Comparison of ENCODE assay signal across 9 cellular contexts in the genomic region with DNA sequence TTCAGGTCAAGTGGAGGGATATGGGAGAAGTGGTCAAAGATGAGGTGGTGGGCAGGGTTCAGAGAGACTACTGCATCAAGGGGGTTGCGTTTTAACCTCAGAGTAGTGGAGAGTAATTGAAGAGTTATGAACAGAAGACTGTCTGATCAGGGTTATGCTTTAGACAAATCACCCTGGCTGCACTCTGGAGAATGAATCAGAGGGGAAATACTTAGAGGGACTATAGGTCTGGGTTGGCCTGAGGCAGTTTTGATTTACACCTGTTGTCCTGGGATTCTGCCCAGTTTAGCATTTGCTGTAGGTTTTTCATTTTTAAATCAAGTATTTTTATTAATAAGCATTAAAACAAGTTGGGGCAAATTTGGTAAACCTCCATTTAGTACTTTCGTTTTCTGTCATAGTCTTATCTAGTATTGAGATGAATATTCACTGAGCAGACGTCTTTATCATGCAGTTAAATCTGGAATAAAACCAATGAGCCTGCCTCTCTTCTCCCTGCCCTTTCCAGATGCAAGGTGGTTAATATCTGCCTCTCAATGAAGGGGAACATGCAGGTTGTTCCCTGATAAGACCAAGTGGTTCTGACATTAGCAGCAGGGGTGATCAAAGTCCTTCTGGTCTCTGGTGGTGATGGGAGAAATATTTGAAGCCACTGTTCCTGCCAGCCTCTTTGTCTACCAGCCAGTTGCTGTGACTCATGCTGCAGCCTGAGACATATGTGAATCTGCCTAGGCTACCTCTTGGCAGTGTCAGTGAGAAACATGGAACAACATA.
DNase-seq lines count a peak whose midpoint lies in the region; ATAC-seq and TF ChIP-seq lines count a peak whose summit lies in the region.
"Had no signal": no experiment of that assay in that cellular context is flagged by ENCODE, and none has a peak within 500 bp of the region (broad histone marks: within the 10 kb centered on the region; RNA-seq: fewer than 3 reads in every experiment).

No MANE protein-coding gene starts in this region.

- CTCF ChIA-PET in CD4-positive, alpha-beta memory T cell (lab: Charles Lee; ENCODE audit: partially characterized antibody) = no interaction called here

- 24 to 49% methylated on average over 3 of the region's 3 CpGs for WGBS in aorta, 2 donors

- intact Hi-C loops in CD4-positive, alpha-beta memory T cell (cut with micrococcal nuclease) = no loop called here
- intact Hi-C loops in aorta (cut with DNase I) = no loop called here

- no peak overlapping the region for H2AFZ ChIP-seq in GM23338

- H3F3A ChIP-seq in GM23338 (replicated peaks; ENCODE audit: low read depth) = no peaks in the 10 kb centered on the region

- peaks cover 16 to 25% (median 19%) of the 10 kb centered on the region in 4 donors for H3K4me1 Mint-ChIP-seq in CD4-positive, alpha-beta memory T cell
- H3K4me1 Mint-ChIP-seq in central memory CD8-positive, alpha-beta T cell = peaks cover 15% of the 10 kb centered on the region
- no peaks in the 10 kb centered on the region for H3K4me1 Mint-ChIP-seq in GM23338

- no peaks in the 10 kb centered on the region for H3K36me3 Mint-ChIP-seq in CD4-positive, alpha-beta memory T cell
- H3K36me3 Mint-ChIP-seq in central memory CD8-positive, alpha-beta T cell (ENCODE audit: insufficient read depth) = no peaks in the 10 kb centered on the region
- H3K36me3 Mint-ChIP-seq in GM23338 (ENCODE audit: low read depth) = no peaks in the 10 kb centered on the region

- H3K9me3 ChIP-seq in CD4-positive, alpha-beta memory T cell (ENCODE audit: control insufficient read depth in 1 of 2, low read length in 2 of 2) = no peaks in the 10 kb centered on the region
- H3K9me3 ChIP-seq in aorta (ENCODE audit: control insufficient read depth, low read length) = no peaks in the 10 kb centered on the region
- H3K9me3 ChIP-seq: Peyer's patch had no signal

- H3K9me3 Mint-ChIP-seq in CD4-positive, alpha-beta memory T cell = peaks cover 0 to 4% (median 0%) of the 10 kb centered on the region in 8 donors
- H3K9me3 Mint-ChIP-seq in central memory CD8-positive, alpha-beta T cell = no peaks in the 10 kb centered on the region
- no peaks in the 10 kb centered on the region for H3K9me3 Mint-ChIP-seq in GM23338

- POLR2A ChIA-PET in CD4-positive, alpha-beta memory T cell (lab: Charles Lee; ENCODE audit: partially characterized antibody) = no interaction called here

- no peaks in the 10 kb centered on the region for H4K20me1 ChIP-seq in GM23338 (replicated peaks; ENCODE audit: insufficient read depth)

- no peak overlapping the region for H3K27ac ChIP-seq in CD4-positive, alpha-beta memory T cell (ENCODE audit: low read depth, low read length)
- H3K27ac ChIP-seq in aorta (ENCODE audit: low read depth in 1 of 2, low read length in 2 of 2) (no peak overlapping the region), GM23338 (ENCODE audit: low read depth) (no peak overlapping the region)

- H3K27me3 ChIP-seq in CD4-positive, alpha-beta memory T cell (ENCODE audit: insufficient read depth, low read length) = no peaks in the 10 kb centered on the region
- no peaks in the 10 kb centered on the region for H3K27me3 ChIP-seq in aorta (ENCODE audit: control insufficient read depth in 1 of 2, insufficient read depth in 2 of 2, low read length in 1 of 2)
- H3K27me3 ChIP-seq in GM23338 (ENCODE audit: insufficient read depth) = no peaks in the 10 kb centered on the region
- H3K27me3 ChIP-seq: Peyer's patch had no signal

- TF ChIP-seq CTCF in GM23338 (conservative IDR thresholded peaks at IDR 0.05; ENCODE audit: low read depth in 2 of 2) = no peak

- no peak overlapping the region for H3K4me3 ChIP-seq in CD4-positive, alpha-beta memory T cell (ENCODE audit: low read length in 2 of 2)
- H3K4me3 ChIP-seq in aorta (ENCODE audit: low read length in 2 of 2) = no peak overlapping the region
- H3K4me3 ChIP-seq in GM23338 = no peak overlapping the region
- H3K4me3 ChIP-seq: Peyer's patch had no signal

- H3K79me2 ChIP-seq in GM23338 (replicated peaks; ENCODE audit: insufficient read depth) = no peaks in the 10 kb centered on the region

- H3K36me3 ChIP-seq in CD4-positive, alpha-beta memory T cell (ENCODE audit: insufficient read depth, low read length) = no peaks in the 10 kb centered on the region
- H3K36me3 ChIP-seq in aorta (ENCODE audit: control insufficient read depth in 1 of 2, insufficient read depth in 2 of 2, low read length in 1 of 2) = no peaks in the 10 kb centered on the region
- no peaks in the 10 kb centered on the region for H3K36me3 ChIP-seq in GM23338 (ENCODE audit: insufficient read depth)
- H3K36me3 ChIP-seq: Peyer's patch had no signal

- peak overlapping the region; percentile 21 to 84 (median 62) for H3K4me3 Mint-ChIP-seq in CD4-positive, alpha-beta memory T cell
- no peak overlapping the region for H3K4me3 Mint-ChIP-seq in central memory CD8-positive, alpha-beta T cell
- H3K4me3 Mint-ChIP-seq in GM23338 = no peak overlapping the region

- no peak overlapping the region for H3K4me2 ChIP-seq in GM23338

- no peaks in the 10 kb centered on the region for H3K9me2 ChIP-seq in GM23338 (ENCODE audit: insufficient read depth)

- peaks cover 21% of the 10 kb centered on the region for H3K4me1 ChIP-seq in CD4-positive, alpha-beta memory T cell (ENCODE audit: insufficient read depth, low read length)
- no peaks in the 10 kb centered on the region for H3K4me1 ChIP-seq in aorta (ENCODE audit: control insufficient read depth in 1 of 2, insufficient read depth in 2 of 2, low read length in 2 of 2)
- H3K4me1 ChIP-seq in GM23338 (ENCODE audit: insufficient read depth) = no peaks in the 10 kb centered on the region
- H3K4me1 ChIP-seq: Peyer's patch had no signal

- no peaks in the 10 kb centered on the region for H3K27me3 Mint-ChIP-seq in CD4-positive, alpha-beta memory T cell
- no peaks in the 10 kb centered on the region for H3K27me3 Mint-ChIP-seq in central memory CD8-positive, alpha-beta T cell
- H3K27me3 Mint-ChIP-seq in GM23338 (ENCODE audit: insufficient read depth, low read depth, poor library complexity) = no peaks in the 10 kb centered on the region

- DNase-seq in CD4-positive, alpha-beta memory T cell = no peak
- DNase-seq in LoVo (ENCODE audit: low spot score) (peak; percentile 34), aorta (no peak), GM23338 (ENCODE audit: low spot score) (no peak), iPS-NIHi7 (ENCODE audit: extremely low spot score) (no peak)
- no peak for DNase-seq in central memory CD8-positive, alpha-beta T cell (ENCODE audit: low spot score in 2 of 2)

- peak overlapping the region in 5 of 7 donors; percentile 18 to 81 (median 43) for H3K27ac Mint-ChIP-seq in CD4-positive, alpha-beta memory T cell
- no peak overlapping the region for H3K27ac Mint-ChIP-seq in central memory CD8-positive, alpha-beta T cell (ENCODE audit: low read depth)
- H3K27ac Mint-ChIP-seq in GM23338 = no peak overlapping the region

- ATAC-seq in GM19035 (IDR thresholded peaks at IDR 0.05; ENCODE audit: unreplicated experiment) = peak; percentile 78
- peak; percentile 52 for ATAC-seq in central memory CD8-positive, alpha-beta T cell (replicated peaks; ENCODE audit: extremely low read depth, poor library complexity, severe bottlenecking)
- no peak for ATAC-seq in aorta (ENCODE audit: low FRiP score)
- no peak for ATAC-seq in GM23338
- ATAC-seq in HG03280 (IDR thresholded peaks at IDR 0.05; ENCODE audit: unreplicated experiment) = no peak

TF ChIP-seq in GM23338, 12 proteins besides CTCF, POLR2A, EP300 and RAD21 (continues in another document):
- TF ChIP-seq CREB1 (CRISPR knock-in tag; IDR thresholded peaks at IDR 0.05; ENCODE audit: low read depth) = no peak
- no peak for TF ChIP-seq NANOG (IDR thresholded peaks at IDR 0.05; ENCODE audit: borderline replicate concordance)
- TF ChIP-seq POLR2AphosphoS5 (IDR thresholded peaks at IDR 0.05; ENCODE audit: low read depth) = no peak
- no peak for TF ChIP-seq STAT1 (IDR thresholded peaks at IDR 0.05; ENCODE audit: unreplicated experiment)

Comparison
In these comparisons a context has a peak if more than half of its experiments do, and no peak if none do; other contexts are left out.
1. H3K27ac Mint-ChIP-seq: peak in CD4-positive, alpha-beta memory T cell (5 of 7); none in central memory CD8-positive, alpha-beta T cell (single experiment) and GM23338 (single experiment).
2. H3K4me3 Mint-ChIP-seq: peak in CD4-positive, alpha-beta memory T cell (8 of 8); none in central memory CD8-positive, alpha-beta T cell (single experiment) and GM23338 (single experiment).
3. ATAC-seq: peak in GM19035 (single experiment) and central memory CD8-positive, alpha-beta T cell (single experiment); none in aorta (single experiment), GM23338 (single experiment) and HG03280 (single experiment).